Comparison of ENCODE assay signal across 9 cellular contexts in genomic region chr11:117843666-117844484, GRCh38. TPM values are rescaled to one million over a fixed set of nuclear protein-coding genes. Genes with fewer than 3 reads are reported as not detected.
DNase-seq lines count a peak whose midpoint lies in the region; ATAC-seq and TF ChIP-seq lines count a peak whose summit lies in the region.
"Had no signal": no experiment of that assay in that cellular context is flagged by ENCODE, and none has a peak within 500 bp of the region (broad histone marks: within the 10 kb centered on the region; RNA-seq: fewer than 3 reads in every experiment).

No MANE protein-coding gene starts in this region.

- H3K36me3 ChIP-seq in adipocyte (ENCODE audit: control insufficient read depth, insufficient read depth, low read length, severe bottlenecking): no peaks in the 10 kb centered on the region
- H3K36me3 ChIP-seq in heart right ventricle: peaks cover 0 to 36% (median 0%) of the 10 kb centered on the region in 9 donors

- H3K9ac ChIP-seq in adipocyte (ENCODE audit: low read length): no peak overlapping the region

- H3K4me1 ChIP-seq in adipocyte (ENCODE audit: control insufficient read depth, insufficient read depth, low read length) (peaks cover 2% of the 10 kb centered on the region), heart right ventricle (peaks cover 0 to 36% (median 24%) of the 10 kb centered on the region in 9 donors)

- H3K27me3 ChIP-seq in adipocyte (replicated peaks; ENCODE audit: control insufficient read depth, insufficient read depth, low read length) (peaks cover 27% of the 10 kb centered on the region), heart right ventricle (no peaks in the 10 kb centered on the region)

- DNase-seq in ELR (ENCODE audit: low read depth): peak; percentile 65
- peak; percentile 30 for DNase-seq in LNCaP clone FGC (ENCODE audit: low read depth)
- peak; percentile 52 to 79 (median 72) for DNase-seq in T-helper 2 cell
- peak; percentile 85 for DNase-seq in adipocyte (ENCODE audit: low read depth)
- DNase-seq in heart right ventricle: peak; percentile 84 to 88
- peak; percentile 87 for DNase-seq in retina

- WGBS in heart right ventricle, 2 donors: 22 to 27% methylated on average over 9 of the region's 9 CpGs

- intact Hi-C loops in heart right ventricle (cut with DNase I): loop anchor here (1.0 to 10.0 kb wide), 12 partner anchors 25 to 211 kb away; no protein-coding TSS in a partner anchor

- H3K4me3 ChIP-seq in LNCaP clone FGC (ENCODE audit: low read depth, low read length): no peak overlapping the region
- H3K4me3 ChIP-seq in adipocyte (ENCODE audit: low read length): no peak overlapping the region
- no peak overlapping the region for H3K4me3 ChIP-seq in heart right ventricle

- peak overlapping the region in 3 of 10 donors; percentile 21 to 44 (median 30) for H3K27ac ChIP-seq in heart right ventricle

- ATAC-seq in heart right ventricle (peak; percentile 59 to 84 (median 76)), GM18511 (IDR thresholded peaks at IDR 0.05; ENCODE audit: unreplicated experiment) (no peak), HG03039 (IDR thresholded peaks at IDR 0.05; ENCODE audit: unreplicated experiment) (no peak)

- no peaks in the 10 kb centered on the region for H3K9me3 ChIP-seq in adipocyte (ENCODE audit: control insufficient read depth, low read length)
- H3K9me3 ChIP-seq in heart right ventricle: peaks cover 0 to 7% (median 0%) of the 10 kb centered on the region in 11 donors

- TF ChIP-seq CTCF in LNCaP clone FGC (IDR thresholded peaks at IDR 0.05; ENCODE audit: control insufficient read depth, extremely low read depth, insufficient read depth) (peak; percentile 98), heart right ventricle (IDR thresholded peaks at IDR 0.05) (peak; percentile 97 to 100 (median 99))

RNA-seq across cellular contexts. Expression of gene FXYD2, which starts 19.3 kb away (rescaled TPM):
- total RNA-seq in heart right ventricle: 1 to 10 TPM in 7 of 10 donors, under 1 TPM in 3; 0.40 to 3.2 (median 1.4) TPM
- polyA plus RNA-seq in heart right ventricle: 1 to 10 TPM; 1.9 to 6.0 TPM

RNA-seq across cellular contexts. Expression of gene FXYD6, which starts 32.6 kb away (rescaled TPM):
- total RNA-seq in heart right ventricle: 10 to 100 TPM; 22.0 to 42.5 (median 30.4) TPM
- 10 to 100 TPM; 62.3 to 65.2 TPM for polyA plus RNA-seq in heart right ventricle

RNA-seq across cellular contexts. Expression of gene DSCAML1, which starts 46.9 kb away (rescaled TPM):
- total RNA-seq in heart right ventricle: 1 to 10 TPM in 3 of 10 donors, under 1 TPM in 7; 0.23 to 1.5 (median 0.57) TPM
- polyA plus RNA-seq in heart right ventricle: under 1 TPM; 0.16 to 0.88 TPM
- total RNA-seq: glomerular endothelial cell had no signal

Comparison
In these comparisons a context has a peak if more than half of its experiments do, and no peak if none do; other contexts are left out.
1. DNase-seq: peak in every context shown above with its lines; median percentile 87 in retina; 86 in heart right ventricle; 85 in adipocyte; 72 in T-helper 2 cell; 65 in ELR; 30 in LNCaP clone FGC.
2. ATAC-seq: peak in heart right ventricle (8 of 8); none in GM18511 (single experiment) and HG03039 (single experiment).